Comparison of ENCODE assay signal across 9 cellular contexts in the genomic region with DNA sequence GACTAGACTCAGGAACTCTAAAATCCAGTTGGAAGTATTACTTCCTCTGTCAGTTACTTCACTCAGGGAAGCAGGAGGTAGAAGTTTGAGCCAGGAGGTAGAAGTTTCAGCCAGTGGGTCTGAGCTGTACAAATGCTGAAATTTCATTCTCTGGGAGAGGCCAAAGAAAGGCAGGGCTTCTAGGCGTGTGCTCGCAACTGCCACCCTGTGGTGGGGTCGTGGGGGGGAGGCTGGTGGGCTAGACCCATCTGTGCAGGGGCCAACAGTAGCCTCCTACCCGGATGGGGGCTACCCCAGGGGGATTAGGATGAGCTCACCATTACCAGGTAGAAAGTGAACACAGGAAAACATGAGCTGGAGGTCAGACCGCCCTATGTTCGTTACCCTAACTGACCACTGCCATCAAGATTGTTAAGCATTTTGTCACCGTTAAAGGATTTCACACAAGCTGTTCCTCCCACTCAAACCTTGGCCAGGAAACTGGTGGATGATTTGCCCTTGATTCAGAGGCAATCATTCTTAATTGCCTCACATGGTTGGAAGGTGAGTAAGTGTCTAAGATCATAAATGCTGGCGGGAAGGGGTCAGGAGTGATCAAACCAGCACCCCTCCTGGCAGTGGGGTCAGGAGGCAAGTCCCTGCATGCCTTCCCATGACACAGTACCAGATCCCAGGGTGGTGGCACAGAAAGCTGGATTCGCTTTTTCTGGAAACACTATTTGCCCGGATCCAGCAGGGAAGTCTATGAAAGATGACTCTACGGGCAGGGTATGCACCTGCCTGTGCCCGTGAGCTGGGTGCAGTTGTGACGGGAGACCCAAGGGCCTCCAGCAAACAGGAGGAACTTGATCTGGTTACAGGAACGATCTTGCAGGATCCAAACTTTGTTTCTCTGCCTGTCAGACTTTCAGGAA. TPM values are rescaled to one million over a fixed set of nuclear protein-coding genes. Genes with fewer than 3 reads are reported as not detected.
DNase-seq lines count a peak whose midpoint lies in the region; ATAC-seq and TF ChIP-seq lines count a peak whose summit lies in the region.
"Had no signal": no experiment of that assay in that cellular context is flagged by ENCODE, and none has a peak within 500 bp of the region (broad histone marks: within the 10 kb centered on the region; RNA-seq: fewer than 3 reads in every experiment).

No MANE protein-coding gene starts in this region.

- H2AFZ ChIP-seq in OCI-LY3 (ENCODE audit: low read depth, low read length): no peak overlapping the region

- H3K27ac ChIP-seq in OCI-LY3 (ENCODE audit: low read length): no peak overlapping the region

- no peak overlapping the region for H3K4me2 ChIP-seq in OCI-LY3 (ENCODE audit: low read length)

- H3K4me1 ChIP-seq in OCI-LY3 (ENCODE audit: low read length): no peaks in the 10 kb centered on the region

- peak; percentile 90 for ATAC-seq in esophagus mucosa

- H4K20me1 ChIP-seq in OCI-LY3 (ENCODE audit: insufficient read depth, low read length): no peaks in the 10 kb centered on the region

- no peaks in the 10 kb centered on the region for H3K36me3 ChIP-seq in OCI-LY3 (replicated peaks; ENCODE audit: low read depth, low read length)

- DNase-seq in GM04504 (ENCODE audit: low read depth): peak; percentile 92
- DNase-seq in retinal pigment epithelial cell (ENCODE audit: low read depth): peak; percentile 78
- DNase-seq in ureter (ENCODE audit: low spot score): no peak
- no peak for DNase-seq in stimulated activated CD4-positive, alpha-beta T cell treated with anti-CD3 and anti-CD28 coated beads, Interleukin-12 subunit alpha, Interleukin-12 subunit beta, amount 100 ng/mL, for 4 hours
- DNase-seq in NCI-H2081 treated with DMSO at 0.1 percent for 48 hours (lab: John Stamatoyannopoulos, UW): no peak
- no peak for DNase-seq in DMS79 (lab: John Stamatoyannopoulos, UW)
- DNase-seq: naive B cell had no signal

- H3K9me3 ChIP-seq in OCI-LY3 (ENCODE audit: insufficient read depth, low read length): no peaks in the 10 kb centered on the region

- H3K4me3 ChIP-seq in OCI-LY3 (ENCODE audit: low read length) (no peak overlapping the region), retinal pigment epithelial cell (ENCODE audit: low read length) (no peak overlapping the region)

- H3K27me3 ChIP-seq in OCI-LY3 (ENCODE audit: low read depth, low read length): peaks cover 8% of the 10 kb centered on the region

- H3K9ac ChIP-seq in OCI-LY3 (ENCODE audit: low read length): no peak overlapping the region

- no peaks in the 10 kb centered on the region for H3K79me2 ChIP-seq in OCI-LY3 (ENCODE audit: low read length)

- TF ChIP-seq CTCF in OCI-LY3 (IDR thresholded peaks at IDR 0.05; ENCODE audit: low read depth, low read length) (peak; percentile 16; the same call in 1 of the 2 replicates), retinal pigment epithelial cell (conservative IDR thresholded peaks at IDR 0.05; ENCODE audit: low read depth, low read length) (peak; percentile 66)

RNA-seq across cellular contexts. Expression of gene FHL2, which starts 5.2 kb away (rescaled TPM):
- total RNA-seq in esophagus mucosa (39.0 TPM), ureter (120 TPM)

Comparison
In these comparisons a context has a peak if more than half of its experiments do, and no peak if none do; other contexts are left out.
1. DNase-seq: peak in GM04504 (single experiment) and retinal pigment epithelial cell (single experiment); none in ureter (single experiment), stimulated activated CD4-positive, alpha-beta T cell treated with anti-CD3 and anti-CD28 coated beads, Interleukin-12 subunit alpha, Interleukin-12 subunit beta, amount 100 ng/mL, for 4 hours (single experiment), NCI-H2081 treated with DMSO at 0.1 percent for 48 hours (single experiment) and DMS79 (single experiment).